In genomic region chr1:59138402-59138801, GRCh38 we compare ENCODE assay signal across 1 cellular context.
TF ChIP-seq lines count a peak whose summit lies in the region.

No MANE protein-coding gene starts in this region.

TF ChIP-seq in A549, 52 proteins besides CTCF, POLR2A, EP300 and RAD21 (continued from another document):
- no peak for TF ChIP-seq CBX8 (IDR thresholded peaks at IDR 0.05)
- TF ChIP-seq RARB (CRISPR knock-in tag; IDR thresholded peaks at IDR 0.05), result no peak
- no peak for TF ChIP-seq POLR2AphosphoS2 (conservative IDR thresholded peaks at IDR 0.05; ENCODE audit: low read length)
- no peak for TF ChIP-seq SMC3 (IDR thresholded peaks at IDR 0.05)
- no peak for TF ChIP-seq ZSCAN20 (CRISPR knock-in tag; IDR thresholded peaks at IDR 0.05)
- no peak for TF ChIP-seq EHF (CRISPR knock-in tag; IDR thresholded peaks at IDR 0.05)
- no peak for TF ChIP-seq FOXS1 (CRISPR knock-in tag; IDR thresholded peaks at IDR 0.05)
- no peak for TF ChIP-seq NPAS2 (CRISPR knock-in tag; IDR thresholded peaks at IDR 0.05; ENCODE audit: borderline replicate concordance)
- no peak for TF ChIP-seq TFCP2L1 (CRISPR knock-in tag; IDR thresholded peaks at IDR 0.05)
- TF ChIP-seq PHF8 (IDR thresholded peaks at IDR 0.05; ENCODE audit: borderline replicate concordance, low read depth), result no peak
- no peak for TF ChIP-seq CEBPB (IDR thresholded peaks at IDR 0.05)
